9 cellular contexts compared by ENCODE assay signal in genomic region chr3:196528639-196529233, GRCh38. TPM values are rescaled to one million over a fixed set of nuclear protein-coding genes. Genes with fewer than 3 reads are reported as not detected.
A peak's percentile ranks its signal among the peaks of the same experiment; 100 is the strongest.
DNase-seq lines count a peak whose midpoint lies in the region; ATAC-seq, FAIRE-seq and TF ChIP-seq lines count a peak whose summit lies in the region.
"Had no signal": no experiment of that assay in that cellular context is flagged by ENCODE, and none has a peak within 500 bp of the region (broad histone marks: within the 10 kb centered on the region; RNA-seq: fewer than 3 reads in every experiment).

No MANE protein-coding gene starts in this region.

- no peak overlapping the region for H3K27ac ChIP-seq in osteoblast (ENCODE audit: low read depth, low read length)
- no peak overlapping the region for H3K27ac ChIP-seq in thoracic aorta

- H3K4me2 ChIP-seq in osteoblast (ENCODE audit: insufficient read depth, low read length): peak overlapping the region; percentile 82

- peaks cover 1 to 19% (median 4%) of the 10 kb centered on the region in 3 donors for H3K27me3 Mint-ChIP-seq in CD14-positive monocyte (ENCODE audit: low read depth in 3 of 3)

- no peaks in the 10 kb centered on the region for H4K20me1 ChIP-seq in osteoblast (ENCODE audit: insufficient read depth, low read length)

- H3K79me2 ChIP-seq in osteoblast (ENCODE audit: insufficient read depth, low read length): no peaks in the 10 kb centered on the region

- peaks cover 6% of the 10 kb centered on the region for H3K4me1 Mint-ChIP-seq in CD14-positive monocyte

- H3K4me3 ChIP-seq in osteoblast (ENCODE audit: insufficient read depth, low read length) (peak overlapping the region; percentile 72), thoracic aorta (peak overlapping the region; percentile 65)

- H3K27me3 ChIP-seq in osteoblast (ENCODE audit: insufficient read depth, low read length): peaks cover 4% of the 10 kb centered on the region
- no peaks in the 10 kb centered on the region for H3K27me3 ChIP-seq in thoracic aorta (replicated peaks; ENCODE audit: insufficient read depth)

- H3K4me1 ChIP-seq in osteoblast (ENCODE audit: insufficient read depth, low read length) (no peaks in the 10 kb centered on the region), thoracic aorta (ENCODE audit: control insufficient read depth in 1 of 2, low read depth in 2 of 2) (peaks cover 0 to 5% of the 10 kb centered on the region in 2 donors)

- H3K9me3 ChIP-seq in osteoblast (ENCODE audit: low read depth, low read length): no peaks in the 10 kb centered on the region
- no peaks in the 10 kb centered on the region for H3K9me3 ChIP-seq in thoracic aorta

- peak overlapping the region; percentile 72 to 75 for H3K4me3 Mint-ChIP-seq in CD14-positive monocyte

- TF ChIP-seq CTCF in CD14-positive monocyte (IDR thresholded peaks at IDR 0.05) (peak; percentile 95), osteoblast (IDR thresholded peaks at IDR 0.05; ENCODE audit: extremely low read depth, low read depth, low read length) (peak; percentile 63), thoracic aorta (IDR thresholded peaks at IDR 0.05) (peak; percentile 78)

- H3K9me3 Mint-ChIP-seq in CD14-positive monocyte: peaks cover 2 to 9% (median 6%) of the 10 kb centered on the region in 7 donors

- DNase-seq in CD14-positive monocyte (ENCODE audit: low spot score) (peak; percentile 80), OCI-M1 (lab: John Stamatoyannopoulos, UW) (peak; percentile 64), frontal cortex (ENCODE audit: low spot score in 2 of 2) (peak; percentile 69 to 88), osteoblast (ENCODE audit: insufficient read length, low spot score, missing footprints) (peak; percentile 99), thoracic aorta (ENCODE audit: low spot score) (no peak)
- DNase-seq in activated effector memory CD4-positive, alpha-beta T cell treated with Interleukin-2 at 50 U/mL for 16 hours: peak; percentile 76

- H3K36me3 Mint-ChIP-seq in CD14-positive monocyte: no peaks in the 10 kb centered on the region

- intact Hi-C loops in CD14-positive monocyte (cut with micrococcal nuclease): loop anchor here in 1 of 2 donors (5.0 kb wide), 1 partner anchor 164 kb away; no protein-coding TSS in a partner anchor

- H3K36me3 ChIP-seq in osteoblast (ENCODE audit: insufficient read depth, low read length) (no peaks in the 10 kb centered on the region), thoracic aorta (no peaks in the 10 kb centered on the region)

- peak; percentile 88 for TF ChIP-seq POLR2A in GM19193 (IDR thresholded peaks at IDR 0.05; ENCODE audit: extremely low read depth, insufficient read depth, insufficient read length)

- peak overlapping the region in 3 of 7 donors; percentile 46 to 64 (median 53) for H3K27ac Mint-ChIP-seq in CD14-positive monocyte

- FAIRE-seq in frontal cortex (lab: Jason Lieb, UNC): no peak
- FAIRE-seq: colon had no signal

- H2AFZ ChIP-seq in osteoblast (ENCODE audit: low read length): peak overlapping the region; percentile 98

- ATAC-seq in HG03460 (IDR thresholded peaks at IDR 0.05; ENCODE audit: unreplicated experiment) (peak; percentile 80), thoracic aorta (ENCODE audit: insufficient number of reproducible peaks, low FRiP score, low read depth) (no peak)

RNA-seq across cellular contexts. Expression of gene SMCO1, which starts 13.6 kb away (rescaled TPM):
- not detected for polyA plus RNA-seq in CD14-positive monocyte
- not detected for total RNA-seq in frontal cortex
- not detected in 2 replicates for total RNA-seq in osteoblast
- not detected for total RNA-seq in thoracic aorta

RNA-seq across cellular contexts. Expression of gene RNF168, which starts 25.2 kb away (rescaled TPM):
- 1 to 10 TPM; 4.4 to 6.7 TPM for polyA plus RNA-seq in CD14-positive monocyte
- total RNA-seq in frontal cortex (26.9 TPM), osteoblast (21.7 and 24.8 TPM in 2 replicates), thoracic aorta (10 to 100 TPM; 24.0 to 30.8 TPM)

RNA-seq across cellular contexts. Expression of gene WDR53, which starts 39.6 kb away (rescaled TPM):
- 1 to 10 TPM; 4.1 to 6.7 TPM for polyA plus RNA-seq in CD14-positive monocyte
- total RNA-seq in frontal cortex: 7.3 TPM
- 6.8 and 7.2 TPM in 2 replicates for total RNA-seq in osteoblast
- 1 to 10 TPM; 5.6 to 6.7 TPM for total RNA-seq in thoracic aorta

RNA-seq across cellular contexts. Expression of gene FBXO45, which starts 39.7 kb away (rescaled TPM):
- polyA plus RNA-seq in CD14-positive monocyte: 1 to 10 TPM; 1.8 to 2.8 TPM
- total RNA-seq in frontal cortex (43.6 TPM), osteoblast (8.0 TPM in 2 replicates), thoracic aorta (1 to 10 TPM; 2.0 to 9.7 TPM)
